27 cellular contexts compared by ENCODE assay signal in the genomic region with DNA sequence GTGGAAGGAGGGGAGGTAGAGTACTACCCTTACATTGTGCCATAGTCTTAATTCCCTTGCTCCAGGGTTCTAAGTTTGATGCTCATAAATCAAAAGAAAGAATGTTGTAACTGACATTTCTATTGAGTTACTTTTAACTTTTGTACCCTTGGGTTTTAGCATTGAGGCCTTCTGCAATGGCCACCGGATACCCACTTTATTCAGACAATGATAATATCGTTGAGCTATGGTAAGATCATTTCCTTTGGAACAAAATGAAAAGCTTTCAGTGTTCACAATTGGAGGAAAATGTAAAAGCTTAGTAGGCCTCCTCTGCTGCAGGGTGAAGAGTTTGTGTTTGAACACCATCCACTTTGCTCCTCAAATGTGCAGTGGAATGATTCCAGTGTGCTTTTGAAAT. TPM values are rescaled to one million over a fixed set of nuclear protein-coding genes. Genes with fewer than 3 reads are reported as not detected.
"Had no signal": no experiment of that assay in that cellular context is flagged by ENCODE, and none has a peak within 500 bp of the region (broad histone marks: within the 10 kb centered on the region; RNA-seq: fewer than 3 reads in every experiment).

No MANE protein-coding gene starts in this region.

- FAIRE-seq: islet of Langerhans, small intestine had no signal

- H3K36me3 Mint-ChIP-seq: naive thymus-derived CD4-positive, alpha-beta T cell; stimulated activated naive B cell treated with anti-CD40 and anti-IgM and Interleukin-4, amounts not matched to agents 10 μg/mL and 1 μg/mL and 100 μg/mL, for 72 hours had no signal

- H3K9me3 ChIP-seq: colonic mucosa, esophagus muscularis mucosa, left ventricle myocardium inferior, lower lobe of right lung, prostate gland, right lobe of liver, thoracic aorta, vagina had no signal

- H3K9me3 Mint-ChIP-seq: central memory CD8-positive, alpha-beta T cell; memory B cell; stimulated activated naive B cell treated with anti-CD40 and anti-IgM and Interleukin-4, amounts not matched to agents 10 μg/mL and 1 μg/mL and 100 μg/mL, for 72 hours; stimulated activated naive CD8-positive, alpha-beta T cell treated with anti-CD3 and anti-CD28 coated beads, Interleukin-15, Interleukin-2, amounts not matched to agents 100 ng/mL and 50 ng/mL, for 24 hours had no signal

- H3K36me3 ChIP-seq: colonic mucosa, esophagus muscularis mucosa, heart right ventricle, left ventricle myocardium inferior, lower lobe of right lung, prostate gland, right lobe of liver, thoracic aorta, vagina had no signal

- H3K27me3 Mint-ChIP-seq: dendritic cell treated with granulocyte-macrophage colony-stimulating factor and Interleukin-4, amounts not matched to agents 40 ng/mL and 50 ng/mL, for 4 days had no signal

- H3K4me3 ChIP-seq: colonic mucosa, esophagus muscularis mucosa, heart right ventricle, left ventricle myocardium inferior, lower lobe of right lung, prostate gland, right lobe of liver, thoracic aorta, vagina had no signal

- H3K4me1 Mint-ChIP-seq: central memory CD8-positive, alpha-beta T cell; memory B cell; naive thymus-derived CD4-positive, alpha-beta T cell; stimulated activated naive B cell treated with anti-CD40 and anti-IgM and Interleukin-4, amounts not matched to agents 10 μg/mL and 1 μg/mL and 100 μg/mL, for 72 hours had no signal

- H3K4me3 Mint-ChIP-seq: central memory CD8-positive, alpha-beta T cell; dendritic cell treated with granulocyte-macrophage colony-stimulating factor and Interleukin-4, amounts not matched to agents 40 ng/mL and 50 ng/mL, for 4 days; effector memory CD8-positive, alpha-beta T cell; memory B cell; naive thymus-derived CD4-positive, alpha-beta T cell; nephron progenitor cell; stimulated activated naive B cell treated with anti-CD40 and anti-IgM and Interleukin-4, amounts not matched to agents 10 μg/mL and 1 μg/mL and 100 μg/mL, for 72 hours; stimulated activated naive CD8-positive, alpha-beta T cell treated with anti-CD3 and anti-CD28 coated beads, Interleukin-15, Interleukin-2, amounts not matched to agents 100 ng/mL and 50 ng/mL, for 24 hours had no signal

- H3K27ac ChIP-seq: colonic mucosa, esophagus muscularis mucosa, left ventricle myocardium inferior, lower lobe of right lung, prostate gland, right lobe of liver, thoracic aorta, vagina had no signal

- H3K27me3 ChIP-seq: colonic mucosa, esophagus muscularis mucosa, heart right ventricle, right lobe of liver, vagina had no signal

- H3K27ac Mint-ChIP-seq: dendritic cell treated with granulocyte-macrophage colony-stimulating factor and Interleukin-4, amounts not matched to agents 40 ng/mL and 50 ng/mL, for 4 days; effector memory CD8-positive, alpha-beta T cell; memory B cell; naive thymus-derived CD4-positive, alpha-beta T cell; nephron progenitor cell; stimulated activated naive B cell treated with anti-CD40 and anti-IgM and Interleukin-4, amounts not matched to agents 10 μg/mL and 1 μg/mL and 100 μg/mL, for 72 hours; stimulated activated naive CD8-positive, alpha-beta T cell treated with anti-CD3 and anti-CD28 coated beads, Interleukin-15, Interleukin-2, amounts not matched to agents 100 ng/mL and 50 ng/mL, for 24 hours had no signal

- DNase-seq: colonic mucosa; effector memory CD8-positive, alpha-beta T cell; foreskin melanocyte; glutamatergic neuron; heart right ventricle; hippocampal formation; left cardiac atrium; left ventricle myocardium inferior; lower lobe of right lung; naive thymus-derived CD4-positive, alpha-beta T cell; nephron progenitor cell; nucleus accumbens; right lobe of liver; small intestine; stimulated activated CD4-positive, alpha-beta T cell treated with anti-CD3 and anti-CD28 coated beads, Interleukin-15, amount 100 ng/mL, for 24 hours; stimulated activated CD4-positive, alpha-beta T cell treated with anti-CD3 and anti-CD28 coated beads, Interleukin-2, amount 100 ng/mL, for 48 hours; stimulated activated naive B cell treated with anti-CD40 and anti-IgM and Interleukin-4, amounts not matched to agents 10 μg/mL and 1 μg/mL and 100 μg/mL, for 72 hours; trophoblast cell had no signal

- H3K4me1 ChIP-seq: colonic mucosa had no signal

- ATAC-seq: effector memory CD8-positive, alpha-beta T cell; left cardiac atrium; lower lobe of right lung; naive thymus-derived CD4-positive, alpha-beta T cell; right lobe of liver; stimulated activated naive B cell treated with anti-CD40 and anti-IgM and Interleukin-4, amounts not matched to agents 10 μg/mL and 1 μg/mL and 100 μg/mL, for 72 hours had no signal

RNA-seq across cellular contexts. Expression of a gene that starts 16.8 kb away (rescaled TPM):
- total RNA-seq: naive thymus-derived CD4-positive, alpha-beta T cell had no signal
- polyA plus RNA-seq: naive thymus-derived CD4-positive, alpha-beta T cell had no signal
